8 cellular contexts compared by ENCODE assay signal in genomic region chrX:9352683-9353430, GRCh38.
A peak's percentile ranks its signal among the peaks of the same experiment; 100 is the strongest.
DNase-seq lines count a peak whose midpoint lies in the region; ATAC-seq, FAIRE-seq and TF ChIP-seq lines count a peak whose summit lies in the region.

No MANE protein-coding gene starts in this region.

- in situ Hi-C loops in G401 (cut with HindIII; ENCODE audit: low sequenced_read_pairs) = no loop called here

- FAIRE-seq in GM12892 (lab: Jason Lieb, UNC) (peak; percentile 95), keratinocyte (lab: Jason Lieb, UNC) (no peak)

- H3K9me3 ChIP-seq in keratinocyte (ENCODE audit: control insufficient read depth, low read depth, low read length) = no peaks in the 10 kb centered on the region

- peaks cover 35% of the 10 kb centered on the region for H3K27me3 ChIP-seq in keratinocyte (ENCODE audit: control insufficient read depth, extremely low read depth, insufficient read depth, low read length)

- H3K4me1 ChIP-seq in keratinocyte (ENCODE audit: control insufficient read depth, extremely low read depth, insufficient read depth, low read length) = peaks cover 4% of the 10 kb centered on the region

- H3K27ac ChIP-seq in keratinocyte (ENCODE audit: control insufficient read depth, insufficient read depth, low read length) = no peak overlapping the region

- H3K36me3 ChIP-seq in keratinocyte (ENCODE audit: control insufficient read depth in 2 of 2, extremely low read depth in 1 of 2, insufficient read depth in 2 of 2, low read length in 2 of 2) = no peaks in the 10 kb centered on the region

- peak; percentile 72 for ATAC-seq in GM21619 (IDR thresholded peaks at IDR 0.05; ENCODE audit: unreplicated experiment)
- peak; percentile 59 for ATAC-seq in activated CD8-positive, alpha-beta T cell treated with anti-CD3 and anti-CD28 coated beads, Interleukin-2, amount 10 ng/mL, durations not matched to agents 7 days and 5 days

- H3K9me1 ChIP-seq in keratinocyte (ENCODE audit: control insufficient read depth, extremely low read depth, insufficient read depth, low read length) = no peaks in the 10 kb centered on the region

- H4K20me1 ChIP-seq in keratinocyte (ENCODE audit: control insufficient read depth, extremely low read depth, insufficient read depth, low read length) = no peaks in the 10 kb centered on the region

- no peak for TF ChIP-seq POLR2A in GM12892 (IDR thresholded peaks at IDR 0.05; ENCODE audit: low read depth, low read length)

- no peak overlapping the region for H3K4me3 ChIP-seq in keratinocyte (ENCODE audit: control insufficient read depth in 2 of 3, extremely low read depth in 1 of 3, insufficient read depth in 2 of 3, low read depth in 1 of 3, low read length in 3 of 3)

- H3K4me2 ChIP-seq in keratinocyte (ENCODE audit: control insufficient read depth, extremely low read depth, insufficient read depth, low read depth, low read length) = peak overlapping the region; percentile 36

- dilution Hi-C loops in keratinocyte (cut with MboI; ENCODE audit: extremely low pct_ligation_motif_present, low sequenced_read_pairs) = no loop called here

- H3K27ac Mint-ChIP-seq in IgD-negative memory B cell = peak overlapping the region; percentile 74 to 92 (median 83)
- peak overlapping the region; percentile 93 for H3K27ac Mint-ChIP-seq in activated CD8-positive, alpha-beta T cell treated with anti-CD3 and anti-CD28 coated beads, Interleukin-2, amount 10 ng/mL, durations not matched to agents 7 days and 5 days

- DNase-seq in GM12892 (ENCODE audit: insufficient read length) (no peak), keratinocyte (ENCODE audit: low read depth, low spot score) (no peak), COR-L47 (lab: John Stamatoyannopoulos, UW) (no peak), NCI-H510A (lab: John Stamatoyannopoulos, UW) (no peak), G401 (ENCODE audit: low spot score) (no peak)
- DNase-seq in activated CD8-positive, alpha-beta T cell treated with anti-CD3 and anti-CD28 coated beads, Interleukin-2, amount 10 ng/mL, durations not matched to agents 7 days and 5 days = peak; percentile 75

- H3K36me3 Mint-ChIP-seq in IgD-negative memory B cell = no peaks in the 10 kb centered on the region
- H3K36me3 Mint-ChIP-seq in activated CD8-positive, alpha-beta T cell treated with anti-CD3 and anti-CD28 coated beads, Interleukin-2, amount 10 ng/mL, durations not matched to agents 7 days and 5 days (ENCODE audit: low read depth) = peaks cover 9% of the 10 kb centered on the region

- no peak overlapping the region for H2AFZ ChIP-seq in keratinocyte (ENCODE audit: control insufficient read depth, low read length)

- H3K4me1 Mint-ChIP-seq in IgD-negative memory B cell = peaks cover 16 to 27% (median 20%) of the 10 kb centered on the region in 3 donors
- H3K4me1 Mint-ChIP-seq in activated CD8-positive, alpha-beta T cell treated with anti-CD3 and anti-CD28 coated beads, Interleukin-2, amount 10 ng/mL, durations not matched to agents 7 days and 5 days (ENCODE audit: low read depth) = peaks cover 49% of the 10 kb centered on the region

- no peaks in the 10 kb centered on the region for H3K79me2 ChIP-seq in keratinocyte (ENCODE audit: control insufficient read depth, insufficient read depth, low read length)

- TF ChIP-seq CTCF in keratinocyte (optimal IDR thresholded peaks at IDR 0.05 in 1 of 3, IDR thresholded peaks at IDR 0.05 in 1 of 3, conservative IDR thresholded peaks at IDR 0.05 in 1 of 3; ENCODE audit: extremely low read depth in 1 of 3, insufficient read depth in 2 of 3, low read length in 3 of 3) = no peak

- CTCF ChIA-PET in activated CD8-positive, alpha-beta T cell treated with anti-CD3 and anti-CD28 coated beads, Interleukin-2, amount 10 ng/mL, durations not matched to agents 7 days and 5 days (lab: Charles Lee) = interaction anchor here (1.0 to 2.7 kb wide), 5 partner anchors 12 to 533 kb away, joined by 3 to 8 read pairs (median 3); no protein-coding TSS in a partner anchor

- peak overlapping the region; percentile 73 to 95 (median 74) for H3K4me3 Mint-ChIP-seq in IgD-negative memory B cell
- peak overlapping the region; percentile 65 for H3K4me3 Mint-ChIP-seq in activated CD8-positive, alpha-beta T cell treated with anti-CD3 and anti-CD28 coated beads, Interleukin-2, amount 10 ng/mL, durations not matched to agents 7 days and 5 days

- no peak overlapping the region for H3K9ac ChIP-seq in keratinocyte (ENCODE audit: control insufficient read depth, extremely low read depth, insufficient read depth, low read length)

- peaks cover 1% of the 10 kb centered on the region for H3K27me3 Mint-ChIP-seq in IgD-negative memory B cell
- no peaks in the 10 kb centered on the region for H3K27me3 Mint-ChIP-seq in activated CD8-positive, alpha-beta T cell treated with anti-CD3 and anti-CD28 coated beads, Interleukin-2, amount 10 ng/mL, durations not matched to agents 7 days and 5 days (ENCODE audit: low read depth)

- peaks cover 1 to 4% (median 1%) of the 10 kb centered on the region in 3 donors for H3K9me3 Mint-ChIP-seq in IgD-negative memory B cell
- H3K9me3 Mint-ChIP-seq in activated CD8-positive, alpha-beta T cell treated with anti-CD3 and anti-CD28 coated beads, Interleukin-2, amount 10 ng/mL, durations not matched to agents 7 days and 5 days (ENCODE audit: insufficient read depth) = no peaks in the 10 kb centered on the region

- POLR2A ChIA-PET in activated CD8-positive, alpha-beta T cell treated with anti-CD3 and anti-CD28 coated beads, Interleukin-2, amount 10 ng/mL, durations not matched to agents 7 days and 5 days (lab: Charles Lee) = interaction anchor here (1.1 kb wide), 1 partner anchor 11 kb away, joined by 5 read pairs; no protein-coding TSS in a partner anchor
